1 cellular context compared by ENCODE assay signal in genomic region chr10:129774082-129774735, GRCh38.
TF ChIP-seq lines count a peak whose summit lies in the region.

No MANE protein-coding gene starts in this region.

TF ChIP-seq in IMR-90, 13 proteins besides CTCF, POLR2A, EP300 and RAD21 (continued from another document):
- TF ChIP-seq RCOR1 (IDR thresholded peaks at IDR 0.05; ENCODE audit: insufficient replicate concordance, low read length) (no peak), NFE2L2 (IDR thresholded peaks at IDR 0.05; ENCODE audit: low read depth, low read length) (no peak), CEBPB (IDR thresholded peaks at IDR 0.05; ENCODE audit: low read depth, low read length) (no peak), MAFK (IDR thresholded peaks at IDR 0.05; ENCODE audit: low read depth, low read length) (no peak), FOS (IDR thresholded peaks at IDR 0.05; ENCODE audit: low read depth, low read length) (no peak), MAZ (IDR thresholded peaks at IDR 0.05; ENCODE audit: borderline replicate concordance, low read depth, low read length) (no peak)
